Comparison of ENCODE assay signal across 2 cellular contexts in genomic region chr10:15122477-15123030, GRCh38.
A peak's percentile ranks its signal among the peaks of the same experiment; 100 is the strongest.
TF ChIP-seq lines count a peak whose summit lies in the region.

No MANE protein-coding gene starts in this region.

TF ChIP-seq in GM12878, 131 proteins besides CTCF, POLR2A, EP300 and RAD21 (continued from another document and continues in another):
- no peak for TF ChIP-seq BCLAF1 (IDR thresholded peaks at IDR 0.05)
- TF ChIP-seq ZNF24 (IDR thresholded peaks at IDR 0.05), result peak; percentile 16; the same call in 1 of the 2 replicates
- TF ChIP-seq NRF1 (conservative IDR thresholded peaks at IDR 0.05; ENCODE audit: low read depth, low read length), result no peak
- TF ChIP-seq DPF2 (IDR thresholded peaks at IDR 0.05), result peak; percentile 29; the same call in 1 of the 2 replicates
- peak; percentile 79; the same call in 1 of the 2 replicates for TF ChIP-seq CHD2 (IDR thresholded peaks at IDR 0.05; ENCODE audit: borderline replicate concordance, low read depth, low read length)
- 0 out of 2 replicates have a peak, but pooled peaks have one; percentile 41 for TF ChIP-seq FOXM1 (IDR thresholded peaks at IDR 0.05; ENCODE audit: low read depth, low read length)
- TF ChIP-seq ZNF384 (IDR thresholded peaks at IDR 0.05; ENCODE audit: borderline replicate concordance, low read depth, low read length), result peak; percentile 90
- TF ChIP-seq ATF2 (IDR thresholded peaks at IDR 0.05; ENCODE audit: low read length), result peak; percentile 81
- TF ChIP-seq ZNF217 (IDR thresholded peaks at IDR 0.05), result peak; percentile 94
- no peak for TF ChIP-seq JUNB (IDR thresholded peaks at IDR 0.05)
- peak; percentile 88 for TF ChIP-seq HDGF (IDR thresholded peaks at IDR 0.05)
- no peak for TF ChIP-seq ZBED1 (IDR thresholded peaks at IDR 0.05; ENCODE audit: borderline replicate concordance)
- TF ChIP-seq MTA2 (IDR thresholded peaks at IDR 0.05; ENCODE audit: low read depth), result peak; percentile 89
- TF ChIP-seq MLLT1 (IDR thresholded peaks at IDR 0.05), result peak; percentile 84
- 0 out of 2 replicates have a peak, but pooled peaks have one; percentile 52 for TF ChIP-seq TCF12 (IDR thresholded peaks at IDR 0.05; ENCODE audit: low read depth, low read length)
- 0 out of 2 replicates have a peak, but pooled peaks have one; percentile 26 for TF ChIP-seq ZNF207 (IDR thresholded peaks at IDR 0.05; ENCODE audit: borderline replicate concordance)
- peak; percentile 83 for TF ChIP-seq IKZF1 (conservative IDR thresholded peaks at IDR 0.05)
- TF ChIP-seq MEF2B (IDR thresholded peaks at IDR 0.05; ENCODE audit: partially characterized antibody, poor library complexity, severe bottlenecking), result peak; percentile 51
- no peak for TF ChIP-seq HDAC6 (IDR thresholded peaks at IDR 0.05; ENCODE audit: unreplicated experiment)
- no peak for TF ChIP-seq SMAD1 (IDR thresholded peaks at IDR 0.05; ENCODE audit: low read depth, partially characterized antibody)
- peak; percentile 29; the same call in 1 of the 2 replicates for TF ChIP-seq BACH1 (IDR thresholded peaks at IDR 0.05; ENCODE audit: borderline replicate concordance)
- peak; percentile 81 for TF ChIP-seq SKIL (IDR thresholded peaks at IDR 0.05; ENCODE audit: low read depth, poor library complexity, severe bottlenecking)
- TF ChIP-seq MEF2A (IDR thresholded peaks at IDR 0.05; ENCODE audit: insufficient read depth, low read depth, low read length), result peak; percentile 78
- no peak for TF ChIP-seq TCF3 (IDR thresholded peaks at IDR 0.05; ENCODE audit: borderline replicate concordance, insufficient read depth, low read depth, low read length)
- no peak for TF ChIP-seq BRCA1 (IDR thresholded peaks at IDR 0.05; ENCODE audit: low read depth, low read length)
- TF ChIP-seq PAX5 (IDR thresholded peaks at IDR 0.05; ENCODE audit: borderline replicate concordance, low read depth, low read length), result peak; percentile 14; the same call in 1 of the 2 replicates

TF ChIP-seq in HEK293T, 16 proteins besides CTCF, POLR2A, EP300 and RAD21 (continued from another document):
- TF ChIP-seq PKNOX1 (IDR thresholded peaks at IDR 0.05), result no peak
- no peak for TF ChIP-seq ZNF384 (IDR thresholded peaks at IDR 0.05)
- TF ChIP-seq FOXK2 (IDR thresholded peaks at IDR 0.05), result no peak
- no peak for TF ChIP-seq LEF1 (IDR thresholded peaks at IDR 0.05; ENCODE audit: borderline replicate concordance)
- no peak for TF ChIP-seq SP1 (IDR thresholded peaks at IDR 0.05)
- no peak for TF ChIP-seq FOXM1 (IDR thresholded peaks at IDR 0.05; ENCODE audit: borderline replicate concordance)
- no peak for TF ChIP-seq CTBP1 (IDR thresholded peaks at IDR 0.05; ENCODE audit: borderline replicate concordance)
- no peak for TF ChIP-seq L3MBTL2 (conservative IDR thresholded peaks at IDR 0.05)
- no peak for TF ChIP-seq HDGF (IDR thresholded peaks at IDR 0.05; ENCODE audit: borderline replicate concordance)
